Comparison of ENCODE assay signal across 2 cellular contexts in genomic region chr19:40970396-40971325, GRCh38. TPM values are rescaled to one million over a fixed set of nuclear protein-coding genes. Genes with fewer than 3 reads are reported as not detected.
"Had no signal": no experiment of that assay in that cellular context is flagged by ENCODE, and none has a peak within 500 bp of the region (broad histone marks: within the 10 kb centered on the region; RNA-seq: fewer than 3 reads in every experiment).

No MANE protein-coding gene starts in this region.

RNA-seq across cellular contexts. Expression of gene CYP2B6, which starts 20.4 kb away (rescaled TPM):
- polyA plus RNA-seq: psoas muscle, stomach had no signal
